1 cellular context compared by ENCODE assay signal in genomic region chr20:61192254-61192950, GRCh38.
TF ChIP-seq lines count a peak whose summit lies in the region.

No MANE protein-coding gene starts in this region.

TF ChIP-seq in GM23338, 12 proteins besides CTCF, POLR2A, EP300 and RAD21 (continued from another document):
- TF ChIP-seq ZNF462 (CRISPR knock-in tag; IDR thresholded peaks at IDR 0.05) (no peak), ZNF114 (CRISPR knock-in tag; IDR thresholded peaks at IDR 0.05) (no peak), POLR2AphosphoS5 (IDR thresholded peaks at IDR 0.05; ENCODE audit: low read depth) (no peak)
TF ChIP-seq in GM23338: peak in this region for 0.
